In genomic region chr10:78301891-78302738, GRCh38 we compare ENCODE assay signal across 8 cellular contexts.
DNase-seq lines count a peak whose midpoint lies in the region; ATAC-seq and TF ChIP-seq lines count a peak whose summit lies in the region.

No MANE protein-coding gene starts in this region.

- peaks cover 0 to 11% of the 10 kb centered on the region in 2 donors for H3K9me3 Mint-ChIP-seq in activated naive CD4-positive, alpha-beta T cell treated with anti-CD3 and anti-CD28 coated beads, Interleukin-2, amount 50 U/mL, for 72 hours

- H3K27ac Mint-ChIP-seq in activated naive CD4-positive, alpha-beta T cell treated with anti-CD3 and anti-CD28 coated beads, Interleukin-2, amount 50 U/mL, for 72 hours, result peak overlapping the region; percentile 86 to 93

- peaks cover 10% of the 10 kb centered on the region for H3K27me3 ChIP-seq in kidney epithelial cell (ENCODE audit: control insufficient read depth, insufficient read depth, low read length)

- no peaks in the 10 kb centered on the region for H3K36me3 ChIP-seq in kidney epithelial cell (ENCODE audit: control insufficient read depth, insufficient read depth, low read length)

- peak; percentile 24; the same call in 1 of the 2 replicates for TF ChIP-seq CTCF in AG10803 (conservative IDR thresholded peaks at IDR 0.05; ENCODE audit: low read length)
- peak; percentile 28 for TF ChIP-seq CTCF in kidney epithelial cell (IDR thresholded peaks at IDR 0.05; ENCODE audit: insufficient read depth, low read length, poor library complexity, severe bottlenecking)
- no peak for TF ChIP-seq CTCF in GM13976 (IDR thresholded peaks at IDR 0.05; ENCODE audit: borderline replicate concordance, control extremely low read depth, extremely low read depth, insufficient read depth, missing control alignments)

- peak overlapping the region; percentile 96 for H3K27ac ChIP-seq in substantia nigra (ENCODE audit: low read depth, low read length, poor library complexity, severe bottlenecking)

- no peak for ATAC-seq in activated naive CD4-positive, alpha-beta T cell treated with anti-CD3 and anti-CD28 coated beads, Interleukin-2, amount 50 U/mL, for 72 hours
- no peak for ATAC-seq in GM19351 (IDR thresholded peaks at IDR 0.05; ENCODE audit: unreplicated experiment)

- in situ Hi-C loops in GM13976 (cut with MboI; ENCODE audit: low sequenced_read_pairs, unreplicated experiment), result no loop called here

- peak overlapping the region; percentile 78 for H3K4me3 ChIP-seq in AG10803 (ENCODE audit: low read length)
- no peak overlapping the region for H3K4me3 ChIP-seq in kidney epithelial cell (ENCODE audit: low read depth, low read length)

- H3K36me3 Mint-ChIP-seq in activated naive CD4-positive, alpha-beta T cell treated with anti-CD3 and anti-CD28 coated beads, Interleukin-2, amount 50 U/mL, for 72 hours, result peaks cover 6 to 9% of the 10 kb centered on the region in 2 donors

- no peak for DNase-seq in AG10803 (ENCODE audit: low read depth)
- peak; percentile 11 for DNase-seq in HT-29 (ENCODE audit: low spot score)
- peak in 1 of 2 donors; percentile 28 for DNase-seq in activated naive CD4-positive, alpha-beta T cell treated with anti-CD3 and anti-CD28 coated beads, Interleukin-2, amount 50 U/mL, for 72 hours (ENCODE audit: low spot score in 2 of 2)
- no peak for DNase-seq in kidney epithelial cell (ENCODE audit: low read depth)
- DNase-seq in substantia nigra (lab: John Stamatoyannopoulos, UW), result peak in 3 of 49 donors; percentile 9 to 31 (median 14)
- no peak for DNase-seq in GM13976 (ENCODE audit: low spot score)
- DNase-seq in NCI-H1930 (lab: John Stamatoyannopoulos, UW), result no peak
